In genomic region chr2:213288913-213289700, GRCh38 we compare ENCODE assay signal across 19 cellular contexts. TPM values are rescaled to one million over a fixed set of nuclear protein-coding genes. Genes with fewer than 3 reads are reported as not detected.
DNase-seq lines count a peak whose midpoint lies in the region; TF ChIP-seq lines count a peak whose summit lies in the region.
"Had no signal": no experiment of that assay in that cellular context is flagged by ENCODE, and none has a peak within 500 bp of the region (broad histone marks: within the 10 kb centered on the region; RNA-seq: fewer than 3 reads in every experiment).

No MANE protein-coding gene starts in this region.

- H3K4me3 ChIP-seq in BE2C (ENCODE audit: low read depth, low read length), result no peak overlapping the region
- no peak overlapping the region; the same call in 1 of the 2 replicates for H3K4me3 ChIP-seq in HUES48 (ENCODE audit: low read depth, low read length)
- no peak overlapping the region for H3K4me3 ChIP-seq in astrocyte of the spinal cord (ENCODE audit: low read depth, low read length)
- H3K4me3 ChIP-seq: neural progenitor cell had no signal

- in situ Hi-C loops in astrocyte of the spinal cord (cut with HindIII; ENCODE audit: low sequenced_read_pairs), result no loop called here

- H3K4me1 ChIP-seq in BE2C, result peaks cover 8% of the 10 kb centered on the region
- H3K4me1 ChIP-seq in HUES48 (ENCODE audit: control insufficient read depth, insufficient read depth, low read length), result peaks cover 31% of the 10 kb centered on the region

- no peaks in the 10 kb centered on the region for H3K27me3 ChIP-seq in BE2C
- H3K27me3 ChIP-seq in HUES48 (ENCODE audit: control insufficient read depth, insufficient read depth, low read length), result no peaks in the 10 kb centered on the region
- H3K27me3 ChIP-seq: neural progenitor cell had no signal

- H3K36me3 ChIP-seq in BE2C, result peaks cover 2% of the 10 kb centered on the region; the same call in 1 of the 2 replicates
- H3K36me3 ChIP-seq in HUES48 (ENCODE audit: control insufficient read depth, insufficient read depth, low read length), result no peaks in the 10 kb centered on the region

- 0 out of 2 replicates have a peak overlapping the region, but pooled peaks have one; percentile 12 for H3K9ac ChIP-seq in HUES48 (ENCODE audit: low read depth, low read length)
- H3K9ac ChIP-seq: neural progenitor cell had no signal

- H3K9me3 ChIP-seq in BE2C, result no peaks in the 10 kb centered on the region
- no peaks in the 10 kb centered on the region for H3K9me3 ChIP-seq in HUES48 (ENCODE audit: control insufficient read depth, insufficient read depth, low read length)

- H3K27ac ChIP-seq in HUES48 (ENCODE audit: low read depth, low read length), result no peak overlapping the region
- H3K27ac ChIP-seq: neural progenitor cell had no signal

- TF ChIP-seq CTCF in BE2C (IDR thresholded peaks at IDR 0.05; ENCODE audit: low read depth, low read length), result no peak
- TF ChIP-seq CTCF in astrocyte of the spinal cord (IDR thresholded peaks at IDR 0.05; ENCODE audit: low read depth, low read length), result no peak

- peak; percentile 21 for DNase-seq in BE2C
- DNase-seq in astrocyte of the spinal cord (ENCODE audit: low read depth, low spot score), result peak; percentile 65
- peak; percentile 16 for DNase-seq in kidney glomerular epithelial cell (lab: John Stamatoyannopoulos, UW)
- no peak for DNase-seq in iPS-NIHi11 (ENCODE audit: low spot score)
- no peak for DNase-seq in activated gamma-delta T cell (lab: John Stamatoyannopoulos, UW)
- no peak for DNase-seq in NCI-H146 (lab: John Stamatoyannopoulos, UW)
- no peak for DNase-seq in NCI-H1092 (lab: John Stamatoyannopoulos, UW)
- DNase-seq: activated CD4-positive, alpha-beta T cell treated with anti-CD3 and anti-CD28 coated beads, Interleukin-2, amount 50 U/mL, for 48 hours; activated naive CD4-positive, alpha-beta T cell; anterior cingulate cortex; CD4-positive, CD25-positive, alpha-beta regulatory T cell; DMS79 treated with DMSO at 0.1 percent for 48 hours; Kasumi-1; NCI-H1105 treated with DMSO at 0.1 percent for 48 hours; NCI-H2107; NCI-H524; T-cell had no signal

RNA-seq across cellular contexts. Expression of gene SPAG16, which starts 4.8 kb away (rescaled TPM):
- polyA plus RNA-seq in BE2C (2012; ENCODE audit: insufficient read depth, insufficient read length, low read depth), result 17.7 TPM

Comparison
In these comparisons a context has a peak if more than half of its experiments do, and no peak if none do; other contexts are left out.
1. DNase-seq: peak in BE2C (single experiment), astrocyte of the spinal cord (single experiment) and kidney glomerular epithelial cell (single experiment); none in iPS-NIHi11 (single experiment), activated gamma-delta T cell (single experiment), NCI-H146 (single experiment) and NCI-H1092 (single experiment).